In the genomic region with DNA sequence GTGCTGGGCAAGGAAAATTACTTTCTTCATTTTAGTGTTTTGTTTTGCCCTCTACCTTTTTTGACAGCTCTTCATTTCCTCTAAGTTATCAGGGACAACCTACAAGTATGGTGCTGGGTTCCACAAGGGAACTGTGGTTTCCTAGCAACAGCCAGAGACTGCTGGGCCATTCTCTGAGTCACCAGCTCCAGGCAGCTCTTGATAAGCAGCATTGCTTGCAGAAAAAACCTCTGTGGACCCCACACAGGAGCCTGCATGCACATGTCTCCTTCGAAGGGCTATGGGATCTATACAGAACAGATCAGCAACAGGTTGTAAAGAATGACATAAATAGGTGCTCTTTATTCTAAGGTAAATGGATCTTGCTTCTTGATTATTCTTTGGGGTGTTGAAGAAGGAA, we compare ENCODE assay signal across 14 cellular contexts.
A peak's percentile ranks its signal among the peaks of the same experiment; 100 is the strongest.
DNase-seq lines count a peak whose midpoint lies in the region; ATAC-seq, FAIRE-seq and TF ChIP-seq lines count a peak whose summit lies in the region.
"Had no signal": no experiment of that assay in that cellular context is flagged by ENCODE, and none has a peak within 500 bp of the region (broad histone marks: within the 10 kb centered on the region; RNA-seq: fewer than 3 reads in every experiment).

No MANE protein-coding gene starts in this region.

- H3K27ac ChIP-seq in naive thymus-derived CD4-positive, alpha-beta T cell (ENCODE audit: low read depth, low read length): no peak overlapping the region
- H3K27ac ChIP-seq: esophagus squamous epithelium, stomach had no signal

- no peaks in the 10 kb centered on the region for H3K4me1 ChIP-seq in naive thymus-derived CD4-positive, alpha-beta T cell (ENCODE audit: control insufficient read depth in 2 of 2, insufficient read depth in 2 of 2, low read length in 2 of 2)
- H3K4me1 ChIP-seq: esophagus squamous epithelium, stomach had no signal

- H3K4me3 Mint-ChIP-seq in HFFc6: no peak overlapping the region
- no peak overlapping the region for H3K4me3 Mint-ChIP-seq in naive thymus-derived CD4-positive, alpha-beta T cell
- H3K4me3 Mint-ChIP-seq: CD14-positive monocyte had no signal

- H3K9me3 ChIP-seq in naive thymus-derived CD4-positive, alpha-beta T cell (ENCODE audit: control insufficient read depth in 2 of 3, low read length in 3 of 3): no peaks in the 10 kb centered on the region
- H3K9me3 ChIP-seq: esophagus squamous epithelium, MG63, stomach had no signal

- no peak for ATAC-seq in naive thymus-derived CD4-positive, alpha-beta T cell

- intact Hi-C loops in naive thymus-derived CD4-positive, alpha-beta T cell (cut with micrococcal nuclease): no loop called here

- DNase-seq in COLO829 (ENCODE audit: low spot score): peak; percentile 41
- DNase-seq in HFFc6: peak; percentile 1
- peak; percentile 70 for DNase-seq in amniotic epithelial cell (ENCODE audit: low read depth)
- DNase-seq in T-helper 2 cell: no peak
- no peak for DNase-seq in hepatic stellate cell (ENCODE audit: low spot score)
- no peak for DNase-seq in GM03348 (ENCODE audit: low spot score)
- DNase-seq in naive thymus-derived CD4-positive, alpha-beta T cell: no peak
- DNase-seq: activated CD8-positive, alpha-beta memory T cell treated with anti-CD3 and anti-CD28 coated beads for 24 hours; esophagus squamous epithelium; MG63; stomach had no signal

- no peaks in the 10 kb centered on the region for H3K27me3 Mint-ChIP-seq in HFFc6 (ENCODE audit: insufficient read depth)
- H3K27me3 Mint-ChIP-seq in naive thymus-derived CD4-positive, alpha-beta T cell: peaks cover 0 to 7% (median 0%) of the 10 kb centered on the region in 5 donors

- no peaks in the 10 kb centered on the region for H3K27me3 ChIP-seq in naive thymus-derived CD4-positive, alpha-beta T cell (ENCODE audit: control insufficient read depth in 2 of 2, insufficient read depth in 2 of 2, low read length in 2 of 2)
- H3K27me3 ChIP-seq: esophagus squamous epithelium, MG63, stomach had no signal

- H3K27ac Mint-ChIP-seq in HFFc6: no peak overlapping the region
- H3K27ac Mint-ChIP-seq in naive thymus-derived CD4-positive, alpha-beta T cell: no peak overlapping the region
- H3K27ac Mint-ChIP-seq: CD14-positive monocyte had no signal

- H3K4me1 Mint-ChIP-seq in HFFc6 (ENCODE audit: low read depth): no peaks in the 10 kb centered on the region
- H3K4me1 Mint-ChIP-seq in naive thymus-derived CD4-positive, alpha-beta T cell: peaks cover 0 to 6% (median 0%) of the 10 kb centered on the region in 7 donors
- H3K4me1 Mint-ChIP-seq: CD14-positive monocyte had no signal

- H3K4me3 ChIP-seq in naive thymus-derived CD4-positive, alpha-beta T cell (ENCODE audit: low read length): no peak overlapping the region
- H3K4me3 ChIP-seq: esophagus squamous epithelium, MG63, stomach had no signal

- CTCF ChIA-PET in naive thymus-derived CD4-positive, alpha-beta T cell (lab: Charles Lee): no interaction called here

- peak; percentile 97 for FAIRE-seq in islet of Langerhans (lab: Jason Lieb, UNC)
- FAIRE-seq: TTC549 had no signal

- POLR2A ChIA-PET in naive thymus-derived CD4-positive, alpha-beta T cell (lab: Charles Lee): no interaction called here

- no peak for TF ChIP-seq CTCF in HFFc6 (IDR thresholded peaks at IDR 0.05)

- no peaks in the 10 kb centered on the region; the same call in 1 of the 2 replicates for H3K9me3 Mint-ChIP-seq in HFFc6
- no peaks in the 10 kb centered on the region for H3K9me3 Mint-ChIP-seq in naive thymus-derived CD4-positive, alpha-beta T cell

- no peaks in the 10 kb centered on the region for H3K36me3 Mint-ChIP-seq in HFFc6 (ENCODE audit: low read depth)
- no peaks in the 10 kb centered on the region for H3K36me3 Mint-ChIP-seq in naive thymus-derived CD4-positive, alpha-beta T cell
- H3K36me3 Mint-ChIP-seq: CD14-positive monocyte had no signal

- H3K36me3 ChIP-seq in naive thymus-derived CD4-positive, alpha-beta T cell (ENCODE audit: control insufficient read depth in 2 of 3, insufficient read depth in 3 of 3, low read length in 3 of 3): no peaks in the 10 kb centered on the region
- H3K36me3 ChIP-seq: esophagus squamous epithelium, MG63, stomach had no signal

Comparison
In these comparisons a context has a peak if more than half of its experiments do, and no peak if none do; other contexts are left out.
1. DNase-seq: peak in COLO829 (single experiment), HFFc6 (single experiment) and amniotic epithelial cell (single experiment); none in T-helper 2 cell (0 of 5), hepatic stellate cell (single experiment), GM03348 (single experiment) and naive thymus-derived CD4-positive, alpha-beta T cell (0 of 9).